ENCODE assay signal across 16 cellular contexts in the genomic region with DNA sequence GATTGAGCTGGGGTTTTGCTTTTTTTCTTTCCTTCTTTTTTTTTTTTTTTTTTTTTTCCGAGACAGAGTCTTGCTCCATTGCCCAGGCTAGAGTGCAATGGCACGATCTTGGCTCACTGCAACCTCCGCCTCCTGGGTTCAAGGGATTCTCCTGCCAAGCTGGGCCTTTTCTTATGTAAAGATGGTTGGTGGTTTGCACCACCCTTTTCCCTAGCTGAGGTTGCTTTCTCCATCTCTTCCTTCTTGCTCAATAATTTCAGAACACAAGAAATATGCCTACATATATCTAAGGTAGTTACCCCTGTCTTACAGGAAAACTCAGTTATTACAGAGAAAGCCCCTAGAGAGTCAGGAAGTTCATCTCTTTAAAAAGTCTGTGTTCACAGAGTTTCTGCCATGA. TPM values are rescaled to one million over a fixed set of nuclear protein-coding genes. Genes with fewer than 3 reads are reported as not detected.
A peak's percentile ranks its signal among the peaks of the same experiment; 100 is the strongest.
DNase-seq lines count a peak whose midpoint lies in the region; ATAC-seq and TF ChIP-seq lines count a peak whose summit lies in the region.
"Had no signal": no experiment of that assay in that cellular context is flagged by ENCODE, and none has a peak within 500 bp of the region (broad histone marks: within the 10 kb centered on the region; RNA-seq: fewer than 3 reads in every experiment).

No MANE protein-coding gene starts in this region.

- H3K36me3 Mint-ChIP-seq in activated naive CD4-positive, alpha-beta T cell treated with anti-CD3 and anti-CD28 coated beads, Interleukin-2, amount 50 U/mL, for 24 hours: peaks cover 6% of the 10 kb centered on the region

- no peaks in the 10 kb centered on the region for H3K9me3 Mint-ChIP-seq in activated naive CD4-positive, alpha-beta T cell treated with anti-CD3 and anti-CD28 coated beads, Interleukin-2, amount 50 U/mL, for 24 hours

- no peak for TF ChIP-seq CTCF in breast epithelium (IDR thresholded peaks at IDR 0.05)

- H3K27ac ChIP-seq in subcutaneous abdominal adipose tissue (ENCODE audit: low read depth, low read length): peak overlapping the region; percentile 64
- H3K27ac ChIP-seq in breast epithelium: no peak overlapping the region
- H3K27ac ChIP-seq: ovary had no signal

- intact Hi-C loops in breast epithelium (cut with DNase I; ENCODE audit: low total_unique reads): no loop called here

- H3K4me1 Mint-ChIP-seq in activated naive CD4-positive, alpha-beta T cell treated with anti-CD3 and anti-CD28 coated beads, Interleukin-2, amount 50 U/mL, for 24 hours: peaks cover 97% of the 10 kb centered on the region

- H3K27me3 Mint-ChIP-seq in activated naive CD4-positive, alpha-beta T cell treated with anti-CD3 and anti-CD28 coated beads, Interleukin-2, amount 50 U/mL, for 24 hours: no peaks in the 10 kb centered on the region

- peaks cover 70% of the 10 kb centered on the region for H3K4me1 ChIP-seq in adipocyte (ENCODE audit: control insufficient read depth, insufficient read depth, low read length)
- peaks cover 4 to 65% (median 44%) of the 10 kb centered on the region in 5 donors for H3K4me1 ChIP-seq in subcutaneous abdominal adipose tissue (ENCODE audit: control insufficient read depth in 5 of 5, insufficient read depth in 5 of 5, low read length in 5 of 5)
- peaks cover 0 to 13% of the 10 kb centered on the region in 2 donors for H3K4me1 ChIP-seq in breast epithelium

- no peaks in the 10 kb centered on the region for H3K27me3 ChIP-seq in adipocyte (replicated peaks; ENCODE audit: control insufficient read depth, insufficient read depth, low read length)
- H3K27me3 ChIP-seq in subcutaneous abdominal adipose tissue (ENCODE audit: control insufficient read depth in 5 of 5, insufficient read depth in 4 of 5, low read length in 5 of 5): no peaks in the 10 kb centered on the region
- no peaks in the 10 kb centered on the region for H3K27me3 ChIP-seq in breast epithelium
- H3K27me3 ChIP-seq: ovary, tibial nerve had no signal

- DNase-seq in activated naive CD4-positive, alpha-beta T cell treated with Interleukin-2 at 50 U/mL for 16 hours: no peak
- DNase-seq in SKM-1 (lab: John Stamatoyannopoulos, UW; ENCODE audit: unreplicated experiment): peak; percentile 19
- DNase-seq in adipocyte (ENCODE audit: low read depth): no peak
- DNase-seq in hepatic stellate cell (ENCODE audit: low spot score): no peak
- DNase-seq in breast epithelium (ENCODE audit: low spot score in 2 of 2): no peak
- DNase-seq: amygdala; cerebellar nuclear complex; NCI-H187; NCI-H446; SHP77 treated with DMSO at 0.1 percent for 48 hours; stimulated activated CD4-positive, alpha-beta T cell treated with anti-CD3 and anti-CD28 coated beads, Interleukin-4, amount 100 ng/mL, for 1 hour had no signal

- peak overlapping the region; percentile 47 for H3K4me3 Mint-ChIP-seq in activated naive CD4-positive, alpha-beta T cell treated with anti-CD3 and anti-CD28 coated beads, Interleukin-2, amount 50 U/mL, for 24 hours

- H3K36me3 ChIP-seq in adipocyte (ENCODE audit: control insufficient read depth, insufficient read depth, low read length, severe bottlenecking) (peaks cover 35% of the 10 kb centered on the region), subcutaneous abdominal adipose tissue (ENCODE audit: control insufficient read depth in 5 of 5, insufficient read depth in 5 of 5, low read length in 5 of 5) (peaks cover 0 to 3% (median 0%) of the 10 kb centered on the region in 5 donors), breast epithelium (no peaks in the 10 kb centered on the region)
- H3K36me3 ChIP-seq: ovary had no signal

- no peak for ATAC-seq in GM19452 (IDR thresholded peaks at IDR 0.05; ENCODE audit: unreplicated experiment)

- no peaks in the 10 kb centered on the region for H3K9me3 ChIP-seq in adipocyte (ENCODE audit: control insufficient read depth, low read length)
- no peaks in the 10 kb centered on the region for H3K9me3 ChIP-seq in subcutaneous abdominal adipose tissue (ENCODE audit: control insufficient read depth in 5 of 5, low read length in 5 of 5)
- no peaks in the 10 kb centered on the region for H3K9me3 ChIP-seq in breast epithelium
- H3K9me3 ChIP-seq: ovary, tibial nerve had no signal

- H3K4me3 ChIP-seq in adipocyte (ENCODE audit: low read length): peak overlapping the region; percentile 49
- no peak overlapping the region for H3K4me3 ChIP-seq in subcutaneous abdominal adipose tissue (ENCODE audit: low read depth in 1 of 5, low read length in 5 of 5)
- H3K4me3 ChIP-seq in breast epithelium: no peak overlapping the region
- H3K4me3 ChIP-seq: ovary, tibial nerve had no signal

- no peak for TF ChIP-seq POLR2A in breast epithelium (IDR thresholded peaks at IDR 0.05)

- H3K9ac ChIP-seq in adipocyte (ENCODE audit: low read length) (peak overlapping the region; percentile 37), subcutaneous abdominal adipose tissue (ENCODE audit: low read length in 5 of 5) (no peak overlapping the region)

- H3K27ac Mint-ChIP-seq in activated naive CD4-positive, alpha-beta T cell treated with anti-CD3 and anti-CD28 coated beads, Interleukin-2, amount 50 U/mL, for 24 hours: peak overlapping the region; percentile 85

RNA-seq across cellular contexts. Expression of a gene that starts 7.0 kb away (rescaled TPM):
- total RNA-seq in breast epithelium: 10 to 100 TPM; 49.8 to 59.0 (median 53.0) TPM
